Comparison of ENCODE assay signal across 8 cellular contexts in genomic region chr15:66765478-66766281, GRCh38.
DNase-seq lines count a peak whose midpoint lies in the region; ATAC-seq, FAIRE-seq and TF ChIP-seq lines count a peak whose summit lies in the region.

No MANE protein-coding gene starts in this region.

- H3K9ac ChIP-seq in GM12878 (ENCODE audit: control insufficient read depth, insufficient read depth, low read length) = no peak overlapping the region; the same call in 1 of the 2 replicates

- no peaks in the 10 kb centered on the region for H3K79me2 ChIP-seq in GM12878 (ENCODE audit: control insufficient read depth, insufficient read depth, low read length)

- peak; percentile 72 to 78; a peak in 3 of 4 replicates for TF ChIP-seq EP300 in GM12878 (IDR thresholded peaks at IDR 0.05; ENCODE audit: borderline replicate concordance in 1 of 2, control insufficient read depth in 1 of 2, low read depth in 2 of 2, low read length in 2 of 2)

- POLR2A ChIA-PET in GM12878 (lab: Charles Lee) = interaction anchor here (0.6 kb wide), 2 partner anchors 36 to 335 kb away, joined by 3 read pairs; no protein-coding TSS in a partner anchor

- peaks cover 9% of the 10 kb centered on the region for H3K4me1 ChIP-seq in GM12878 (ENCODE audit: control insufficient read depth, insufficient read depth, low read length)

- no peak overlapping the region for H2AFZ ChIP-seq in GM12878 (ENCODE audit: control insufficient read depth, low read depth, low read length)

- H3K27me3 ChIP-seq in GM12878 (replicated peaks in 1 of 2; ENCODE audit: control insufficient read depth in 2 of 2, insufficient read depth in 2 of 2, low read length in 1 of 2) = peaks cover 0 to 3% of the 10 kb centered on the region in 2 experiments; a peak in 1 of 4 replicates

- H4K20me1 ChIP-seq in GM12878 (ENCODE audit: control insufficient read depth, insufficient read depth) = no peaks in the 10 kb centered on the region

- peak; percentile 19 for DNase-seq in LHCN-M2 (ENCODE audit: low read depth)
- peak; percentile 69 for DNase-seq in GM12878 (ENCODE audit: low read depth, low spot score)
- DNase-seq in activated T-cell treated with anti-CD3 and anti-CD28 coated beads for 4 hours = no peak
- DNase-seq in effector CD8-positive, alpha-beta T cell (lab: John Stamatoyannopoulos, UW) = no peak
- no peak for DNase-seq in NK-92 (lab: John Stamatoyannopoulos, UW; ENCODE audit: unreplicated experiment)

- no peaks in the 10 kb centered on the region for H3K27me3 Mint-ChIP-seq in nephron (ENCODE audit: low read depth)

- no TSS peak for BruUV-seq in GM12878 (replicated peaks; lab: Mats Ljungman, UMichigan)

- RAD21 ChIA-PET in GM12878 (lab: Charles Lee; ENCODE audit: unreplicated experiment) = no interaction called here

- H3K4me3 ChIP-seq in GM12878 = no peak overlapping the region

- H3K4me1 Mint-ChIP-seq in nephron = peaks cover 76% of the 10 kb centered on the region

- TF ChIP-seq RAD21 in GM12878 (IDR thresholded peaks at IDR 0.05; ENCODE audit: insufficient read depth, low read depth, low read length) = no peak

- SMC1A ChIA-PET in GM12878 (lab: Charles Lee; ENCODE audit: uncharacterized antibody, unreplicated experiment) = interaction anchor here (0.8 to 0.9 kb wide), 2 partner anchors 66 to 267 kb away, joined by 3 read pairs; no protein-coding TSS in a partner anchor

- H3K27ac Mint-ChIP-seq in nephron = peak overlapping the region; percentile 92 to 95 (median 94)

- no peak for TF ChIP-seq POLR2A in GM12878 (IDR thresholded peaks at IDR 0.05; ENCODE audit: low read depth, low read length)

- intact Hi-C loops in GM12878 (cut with micrococcal nuclease; ENCODE audit: unreplicated experiment) = loop anchor here (5.0 kb wide), 1 partner anchor 53 kb away; no protein-coding TSS in a partner anchor

- H3K9me3 Mint-ChIP-seq in nephron = no peaks in the 10 kb centered on the region

- H3K36me3 Mint-ChIP-seq in nephron (ENCODE audit: low read depth) = no peaks in the 10 kb centered on the region

- H3K27ac ChIP-seq in GM12878 (ENCODE audit: control insufficient read depth, insufficient read depth) = no peak overlapping the region

- TF ChIP-seq CTCF in GM12878 (IDR thresholded peaks at IDR 0.05 in 2 of 3, conservative IDR thresholded peaks at IDR 0.05 in 1 of 3; ENCODE audit: control insufficient read depth in 2 of 3, extremely low read depth in 1 of 3, insufficient read depth in 1 of 3, low read depth in 3 of 3, low read length in 3 of 3) (no peak), nephron (IDR thresholded peaks at IDR 0.05; ENCODE audit: unreplicated experiment in 3 of 3) (no peak)

- ATAC-seq in GM19467 (IDR thresholded peaks at IDR 0.05; ENCODE audit: unreplicated experiment) (peak; percentile 64), GM12878 (peak; percentile 94)

- peak overlapping the region; percentile 37 to 61 (median 61) for H3K4me3 Mint-ChIP-seq in nephron

- CTCF ChIA-PET in GM12878 (lab: Yijun Ruan, JAX) = interaction anchor here (0.6 kb wide), 1 partner anchor 9 kb away, joined by 3 read pairs; no protein-coding TSS in a partner anchor

- FAIRE-seq in A204.1 (lab: Jason Lieb, UNC) (peak; percentile 95), GM12878 (lab: Jason Lieb, UNC) (peak; percentile 18)

- WGBS in GM12878 (ENCODE audit: insufficient coverage, insufficient replicate concordance, low lambda C conversion rate, missing lambda C conversion rate) = 14% methylated on average over 13 of the region's 13 CpGs

- in situ Hi-C loops in GM12878 (cut with MboI) = loop anchor here (25.0 kb wide), 1 partner anchor 153 kb away; no protein-coding TSS in a partner anchor

- H3K9me3 ChIP-seq in GM12878 (replicated peaks; ENCODE audit: control insufficient read depth, insufficient read depth, low read length) = no peaks in the 10 kb centered on the region

- no peaks in the 10 kb centered on the region for H3K36me3 ChIP-seq in GM12878 (ENCODE audit: control insufficient read depth in 2 of 2, insufficient read depth in 2 of 2, low read length in 1 of 2)

- peak overlapping the region; percentile 36 for H3K4me2 ChIP-seq in GM12878 (ENCODE audit: control insufficient read depth, insufficient read depth)

TF ChIP-seq in GM12878, 131 proteins besides CTCF, POLR2A, EP300 and RAD21 (continues in another document):
- TF ChIP-seq MEF2B (IDR thresholded peaks at IDR 0.05; ENCODE audit: partially characterized antibody, poor library complexity, severe bottlenecking) (peak; percentile 78), SUZ12 (IDR thresholded peaks at IDR 0.05; ENCODE audit: unreplicated experiment) (no peak), SMAD1 (IDR thresholded peaks at IDR 0.05; ENCODE audit: low read depth, partially characterized antibody) (peak; percentile 98), BCL11A (IDR thresholded peaks at IDR 0.05; ENCODE audit: low read depth, low read length) (peak; percentile 51; the same call in 1 of the 2 replicates), IKZF1 (conservative IDR thresholded peaks at IDR 0.05) (peak; percentile 96), ZSCAN29 (IDR thresholded peaks at IDR 0.05) (no peak), PAX5 (IDR thresholded peaks at IDR 0.05; ENCODE audit: borderline replicate concordance, low read depth, low read length) (0 out of 2 replicates have a peak, but pooled peaks have one; percentile 12), BACH1 (IDR thresholded peaks at IDR 0.05; ENCODE audit: borderline replicate concordance) (no peak), SKIL (IDR thresholded peaks at IDR 0.05; ENCODE audit: low read depth, poor library complexity, severe bottlenecking) (peak; percentile 94), NFXL1 (IDR thresholded peaks at IDR 0.05; ENCODE audit: borderline replicate concordance) (no peak), ATF7 (IDR thresholded peaks at IDR 0.05; ENCODE audit: low read depth) (peak; percentile 70), YY1 (IDR thresholded peaks at IDR 0.05; ENCODE audit: low read depth, low read length) (no peak), ETV6 (conservative IDR thresholded peaks at IDR 0.05 in 1 of 2, IDR thresholded peaks at IDR 0.05 in 1 of 2; ENCODE audit: borderline replicate concordance in 1 of 2, low read depth in 1 of 2) (peak in 1 of 2 experiments; percentile 36; a peak in 1 of 4 replicates), ZBED1 (IDR thresholded peaks at IDR 0.05; ENCODE audit: borderline replicate concordance) (no peak), ZNF24 (IDR thresholded peaks at IDR 0.05) (0 out of 2 replicates have a peak, but pooled peaks have one; percentile 40), TCF7 (IDR thresholded peaks at IDR 0.05; ENCODE audit: borderline replicate concordance) (no peak), RELA (IDR thresholded peaks at IDR 0.05; ENCODE audit: borderline replicate concordance, partially characterized antibody) (peak; percentile 7), RUNX3 (IDR thresholded peaks at IDR 0.05; ENCODE audit: low read length) (peak; percentile 73), POLR2AphosphoS5 (IDR thresholded peaks at IDR 0.05; ENCODE audit: low read length) (no peak), NR2F1 (conservative IDR thresholded peaks at IDR 0.05) (peak; percentile 59), MLLT1 (IDR thresholded peaks at IDR 0.05) (peak; percentile 77; the same call in 1 of the 2 replicates), EED (IDR thresholded peaks at IDR 0.05; ENCODE audit: low read depth) (peak; percentile 42; the same call in 1 of the 2 replicates), GATAD2B (conservative IDR thresholded peaks at IDR 0.05; ENCODE audit: low read depth) (peak; percentile 62; the same call in 1 of the 2 replicates), ZNF217 (IDR thresholded peaks at IDR 0.05) (0 out of 2 replicates have a peak, but pooled peaks have one; percentile 42), SPI1 (IDR thresholded peaks at IDR 0.05; ENCODE audit: borderline replicate concordance, insufficient read depth, low read depth, low read length) (peak; percentile 76; the same call in 1 of the 2 replicates)
- TF ChIP-seq, protein P1, sequence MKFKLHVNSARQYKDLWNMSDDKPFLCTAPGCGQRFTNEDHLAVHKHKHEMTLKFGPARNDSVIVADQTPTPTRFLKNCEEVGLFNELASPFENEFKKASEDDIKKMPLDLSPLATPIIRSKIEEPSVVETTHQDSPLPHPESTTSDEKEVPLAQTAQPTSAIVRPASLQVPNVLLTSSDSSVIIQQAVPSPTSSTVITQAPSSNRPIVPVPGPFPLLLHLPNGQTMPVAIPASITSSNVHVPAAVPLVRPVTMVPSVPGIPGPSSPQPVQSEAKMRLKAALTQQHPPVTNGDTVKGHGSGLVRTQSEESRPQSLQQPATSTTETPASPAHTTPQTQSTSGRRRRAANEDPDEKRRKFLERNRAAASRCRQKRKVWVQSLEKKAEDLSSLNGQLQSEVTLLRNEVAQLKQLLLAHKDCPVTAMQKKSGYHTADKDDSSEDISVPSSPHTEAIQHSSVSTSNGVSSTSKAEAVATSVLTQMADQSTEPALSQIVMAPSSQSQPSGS (IDR thresholded peaks at IDR 0.05; ENCODE audit: low read length) = no peak

Comparison
In these comparisons a context has a peak if more than half of its experiments do, and no peak if none do; other contexts are left out.
1. DNase-seq: peak in LHCN-M2 (single experiment) and GM12878 (single experiment); none in activated T-cell treated with anti-CD3 and anti-CD28 coated beads for 4 hours (single experiment), effector CD8-positive, alpha-beta T cell (single experiment) and NK-92 (single experiment).